Comparison of ENCODE assay signal across 8 cellular contexts in the genomic region with DNA sequence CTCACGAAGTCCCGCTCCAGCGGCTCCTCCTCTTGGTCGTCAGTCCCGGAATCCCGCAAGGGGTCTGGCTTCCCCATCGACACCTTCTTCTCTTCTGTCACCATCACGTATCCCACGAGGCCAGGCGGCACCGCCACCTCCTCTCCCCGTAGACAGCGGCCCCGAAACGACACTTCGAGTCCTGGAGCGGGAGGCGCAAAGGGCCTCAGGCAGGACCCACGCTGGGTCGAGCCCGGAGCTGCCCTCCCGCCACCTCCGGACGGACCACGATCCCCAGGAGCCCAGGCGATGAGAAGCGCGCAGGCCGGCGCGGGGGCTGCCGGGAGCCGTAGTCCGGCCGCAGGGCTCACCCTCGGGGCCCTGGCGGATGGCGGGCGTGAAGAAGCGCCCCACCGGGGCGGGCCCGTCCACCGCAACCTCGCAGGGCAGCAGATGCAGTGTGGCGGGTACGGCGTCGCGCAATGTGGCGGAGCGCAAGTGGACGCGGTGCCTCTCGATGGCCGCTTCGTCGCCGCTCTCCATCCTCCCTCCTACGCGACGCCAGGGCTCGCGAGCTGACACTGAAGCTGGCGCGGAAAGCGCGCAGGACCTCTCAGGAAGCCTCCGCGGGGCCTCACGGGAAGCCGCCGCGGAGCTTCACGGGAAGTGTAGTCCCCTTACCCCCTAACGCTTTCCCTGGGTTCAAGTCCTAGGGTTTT. TPM values are rescaled to one million over a fixed set of nuclear protein-coding genes. Genes with fewer than 3 reads are reported as not detected.
DNase-seq lines count a peak whose midpoint lies in the region; ATAC-seq, FAIRE-seq and TF ChIP-seq lines count a peak whose summit lies in the region.

A gene (minus strand): TSS at position 562 of the 698 bp plus-strand sequence. CDS start 40 bp downstream, at position 522.

- CTCF ChIA-PET in A549 (lab: Yijun Ruan, JAX), result interaction anchor here (0.6 to 9.1 kb wide), 12 partner anchors 8 to 164 kb away, joined by 3 to 65 read pairs (median 5); a partner anchor contains a TSS
- CTCF ChIA-PET in WTC11 (lab: Charles Lee), result interaction anchor here (0.6 to 3.7 kb wide), 19 partner anchors 8 to 325 kb away, joined by 3 to 49 read pairs (median 6); a partner anchor contains a TSS

- DNase-seq in A549 (ENCODE audit: low read depth in 1 of 2, low spot score in 1 of 2) (peak; percentile 89), NCI-H2171 treated with DMSO at 0.1 percent for 48 hours (lab: John Stamatoyannopoulos, UW) (peak; percentile 79), WTC11 (ENCODE audit: low spot score) (peak; percentile 82), bronchial epithelial cell (ENCODE audit: low read depth) (peak; percentile 65), inferior parietal cortex (ENCODE audit: extremely low spot score) (peak; percentile 94), smooth muscle cell of the brain vasculature (ENCODE audit: low read depth, low spot score) (peak; percentile 61)

- H3K4me3 Mint-ChIP-seq in WTC11, result peak within 1 kb of the TSS; percentile 98

- no peak for TF ChIP-seq RAD21 in A549 (conservative IDR thresholded peaks at IDR 0.05 in 1 of 2, IDR thresholded peaks at IDR 0.05 in 1 of 2)

- peak within 1 kb of the TSS; percentile 67 for H3K4me3 ChIP-seq in A549
- peak within 1 kb of the TSS; percentile 87 for H3K4me3 ChIP-seq in bronchial epithelial cell (ENCODE audit: low read depth, low read length)

- ATAC-seq in A549 (peak; percentile 82 to 93), GM18858 (IDR thresholded peaks at IDR 0.05; ENCODE audit: unreplicated experiment) (peak; percentile 54), HG03066 (IDR thresholded peaks at IDR 0.05; ENCODE audit: low read depth, unreplicated experiment) (peak; percentile 78), WTC11 (peak; percentile 87)

- H3K27me3 Mint-ChIP-seq in WTC11 (ENCODE audit: low read depth), result peaks cover 4% of the 10 kb centered on the region; the same call in 1 of the 2 replicates

- H3K27ac Mint-ChIP-seq in WTC11, result peak within 1 kb of the TSS; percentile 63; the same call in 1 of the 2 replicates

- no peak for TF ChIP-seq EP300 in A549 (IDR thresholded peaks at IDR 0.05)

- no peaks in the 10 kb centered on the region for H3K9me3 ChIP-seq in A549

- no peak for TF ChIP-seq CTCF in A549 (IDR thresholded peaks at IDR 0.05)
- no peak for TF ChIP-seq CTCF in WTC11 (IDR thresholded peaks at IDR 0.05)
- no peak for TF ChIP-seq CTCF in bronchial epithelial cell (IDR thresholded peaks at IDR 0.05; ENCODE audit: insufficient read depth, low read length, severe bottlenecking)

- TF ChIP-seq POLR2A in A549 (IDR thresholded peaks at IDR 0.05; ENCODE audit: low read length), result peak; percentile 95

- POLR2A ChIA-PET in A549 (lab: Yijun Ruan, JAX) (interaction anchor here (0.5 to 2.7 kb wide), 9 partner anchors 8 to 168 kb away, joined by 3 to 29 read pairs (median 4); a partner anchor contains a TSS), WTC11 (lab: Charles Lee) (interaction anchor here (0.5 to 2.1 kb wide), 11 partner anchors 8 to 909 kb away, joined by 3 to 13 read pairs (median 4); a partner anchor contains a TSS)

- H3K36me3 ChIP-seq in bronchial epithelial cell (ENCODE audit: control insufficient read depth, insufficient read depth, low read length), result peaks cover 22% of the 10 kb centered on the region

- H3K9me3 Mint-ChIP-seq in WTC11, result no peaks in the 10 kb centered on the region

- under 1% methylated on average over 41 of the region's 76 CpGs for WGBS in A549 (ENCODE audit: missing lambda C conversion rate)

- peaks cover 9% of the 10 kb centered on the region for H3K4me1 Mint-ChIP-seq in WTC11

- FAIRE-seq in A549 (lab: Jason Lieb, UNC) (no peak), bronchial epithelial cell (lab: Jason Lieb, UNC) (no peak)

- H3K27ac ChIP-seq in A549, result peak within 1 kb of the TSS; percentile 77 to 96

- H3K27me3 ChIP-seq in bronchial epithelial cell (ENCODE audit: control insufficient read depth, insufficient read depth, low read length), result no peaks in the 10 kb centered on the region

- H3K4me2 ChIP-seq in A549, result peak within 1 kb of the TSS; percentile 96

- H3K4me1 ChIP-seq in A549, result peaks cover 9% of the 10 kb centered on the region

- H3K36me3 Mint-ChIP-seq in WTC11, result peaks cover 33% of the 10 kb centered on the region

TF ChIP-seq in A549, 52 proteins besides CTCF, POLR2A, EP300 and RAD21 (continues in another document):
- TF ChIP-seq CEBPB (IDR thresholded peaks at IDR 0.05), result no peak
- TF ChIP-seq, protein P1, sequence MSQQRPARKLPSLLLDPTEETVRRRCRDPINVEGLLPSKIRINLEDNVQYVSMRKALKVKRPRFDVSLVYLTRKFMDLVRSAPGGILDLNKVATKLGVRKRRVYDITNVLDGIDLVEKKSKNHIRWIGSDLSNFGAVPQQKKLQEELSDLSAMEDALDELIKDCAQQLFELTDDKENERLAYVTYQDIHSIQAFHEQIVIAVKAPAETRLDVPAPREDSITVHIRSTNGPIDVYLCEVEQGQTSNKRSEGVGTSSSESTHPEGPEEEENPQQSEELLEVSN (IDR thresholded peaks at IDR 0.05; ENCODE audit: borderline replicate concordance, low read depth), result peak; percentile 84
- TF ChIP-seq, protein P2, sequence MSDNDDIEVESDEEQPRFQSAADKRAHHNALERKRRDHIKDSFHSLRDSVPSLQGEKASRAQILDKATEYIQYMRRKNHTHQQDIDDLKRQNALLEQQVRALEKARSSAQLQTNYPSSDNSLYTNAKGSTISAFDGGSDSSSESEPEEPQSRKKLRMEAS (IDR thresholded peaks at IDR 0.05), result peak; percentile 77
- TF ChIP-seq ZC3H11A (IDR thresholded peaks at IDR 0.05), result no peak
- TF ChIP-seq JUN (IDR thresholded peaks at IDR 0.05), result peak; percentile 88 to 91
- TF ChIP-seq PHF8 (IDR thresholded peaks at IDR 0.05; ENCODE audit: borderline replicate concordance, low read depth), result peak; percentile 88; the same call in 1 of the 2 replicates
- no peak for TF ChIP-seq TP53 (CRISPR knock-in tag; IDR thresholded peaks at IDR 0.05)
- TF ChIP-seq, protein P3, sequence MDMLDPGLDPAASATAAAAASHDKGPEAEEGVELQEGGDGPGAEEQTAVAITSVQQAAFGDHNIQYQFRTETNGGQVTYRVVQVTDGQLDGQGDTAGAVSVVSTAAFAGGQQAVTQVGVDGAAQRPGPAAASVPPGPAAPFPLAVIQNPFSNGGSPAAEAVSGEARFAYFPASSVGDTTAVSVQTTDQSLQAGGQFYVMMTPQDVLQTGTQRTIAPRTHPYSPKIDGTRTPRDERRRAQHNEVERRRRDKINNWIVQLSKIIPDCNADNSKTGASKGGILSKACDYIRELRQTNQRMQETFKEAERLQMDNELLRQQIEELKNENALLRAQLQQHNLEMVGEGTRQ (IDR thresholded peaks at IDR 0.05), result no peak
- 0 out of 2 replicates have a peak, but pooled peaks have one; percentile 33 for TF ChIP-seq RFX5 (IDR thresholded peaks at IDR 0.05)
- no peak for TF ChIP-seq FOXS1 (CRISPR knock-in tag; IDR thresholded peaks at IDR 0.05)
- TF ChIP-seq KDM5A (IDR thresholded peaks at IDR 0.05), result peak; percentile 50
- peak; percentile 13; the same call in 1 of the 2 replicates for TF ChIP-seq GATA3 (IDR thresholded peaks at IDR 0.05; ENCODE audit: borderline replicate concordance)

TF ChIP-seq in WTC11, 78 proteins besides CTCF, POLR2A, EP300 and RAD21 (continues in another document):
- TF ChIP-seq, protein P3 (CRISPR knock-in tag; IDR thresholded peaks at IDR 0.05), result peak; percentile 48; the same call in 1 of the 2 replicates
- no peak for TF ChIP-seq KAT7 (CRISPR knock-in tag; IDR thresholded peaks at IDR 0.05; ENCODE audit: borderline replicate concordance)
- TF ChIP-seq, protein P4, sequence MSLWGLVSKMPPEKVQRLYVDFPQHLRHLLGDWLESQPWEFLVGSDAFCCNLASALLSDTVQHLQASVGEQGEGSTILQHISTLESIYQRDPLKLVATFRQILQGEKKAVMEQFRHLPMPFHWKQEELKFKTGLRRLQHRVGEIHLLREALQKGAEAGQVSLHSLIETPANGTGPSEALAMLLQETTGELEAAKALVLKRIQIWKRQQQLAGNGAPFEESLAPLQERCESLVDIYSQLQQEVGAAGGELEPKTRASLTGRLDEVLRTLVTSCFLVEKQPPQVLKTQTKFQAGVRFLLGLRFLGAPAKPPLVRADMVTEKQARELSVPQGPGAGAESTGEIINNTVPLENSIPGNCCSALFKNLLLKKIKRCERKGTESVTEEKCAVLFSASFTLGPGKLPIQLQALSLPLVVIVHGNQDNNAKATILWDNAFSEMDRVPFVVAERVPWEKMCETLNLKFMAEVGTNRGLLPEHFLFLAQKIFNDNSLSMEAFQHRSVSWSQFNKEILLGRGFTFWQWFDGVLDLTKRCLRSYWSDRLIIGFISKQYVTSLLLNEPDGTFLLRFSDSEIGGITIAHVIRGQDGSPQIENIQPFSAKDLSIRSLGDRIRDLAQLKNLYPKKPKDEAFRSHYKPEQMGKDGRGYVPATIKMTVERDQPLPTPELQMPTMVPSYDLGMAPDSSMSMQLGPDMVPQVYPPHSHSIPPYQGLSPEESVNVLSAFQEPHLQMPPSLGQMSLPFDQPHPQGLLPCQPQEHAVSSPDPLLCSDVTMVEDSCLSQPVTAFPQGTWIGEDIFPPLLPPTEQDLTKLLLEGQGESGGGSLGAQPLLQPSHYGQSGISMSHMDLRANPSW (CRISPR knock-in tag; conservative IDR thresholded peaks at IDR 0.05; ENCODE audit: low read depth), result no peak
- TF ChIP-seq, protein P5, sequence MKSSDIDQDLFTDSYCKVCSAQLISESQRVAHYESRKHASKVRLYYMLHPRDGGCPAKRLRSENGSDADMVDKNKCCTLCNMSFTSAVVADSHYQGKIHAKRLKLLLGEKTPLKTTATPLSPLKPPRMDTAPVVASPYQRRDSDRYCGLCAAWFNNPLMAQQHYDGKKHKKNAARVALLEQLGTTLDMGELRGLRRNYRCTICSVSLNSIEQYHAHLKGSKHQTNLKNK (CRISPR knock-in tag; IDR thresholded peaks at IDR 0.05), result no peak

RNA-seq across cellular contexts. Expression of the gene that starts here (rescaled TPM):
- polyA plus RNA-seq in A549 (2011; rRNA removed), result 15.1 and 15.8 TPM in 2 replicates
- polyA plus RNA-seq in A549 (2012; cell fraction: cytosol; rRNA removed), result 43.5 and 49.5 TPM in 2 replicates
- polyA plus RNA-seq in A549 (2012; cell fraction: nucleus; rRNA removed), result 79.6 and 95.4 TPM in 2 replicates
- 36.4 to 39.3 TPM (median 36.9 TPM) in 3 replicates for polyA plus RNA-seq in A549 (2017; fragmentation: RNase III; extraction: RNeasy Plus Mini Kit Qiagen cat#74134 plus additional on column Dnase treatment)
- polyA minus RNA-seq in A549 (2011; rRNA and poly(A)+ RNA removed), result 8.9 and 9.1 TPM in 2 replicates
- 42.1 to 53.0 TPM (median 52.2 TPM) in 3 replicates for total RNA-seq in WTC11 (2021)
- total RNA-seq in bronchial epithelial cell, result 19.8 and 21.1 TPM in 2 replicates

Comparison
In these comparisons a context has a peak if more than half of its experiments do, and no peak if none do; other contexts are left out.
1. Peak in every context shown above with its lines: DNase-seq, ATAC-seq, H3K4me3 ChIP-seq and H3K27ac ChIP-seq.